In the genomic region with DNA sequence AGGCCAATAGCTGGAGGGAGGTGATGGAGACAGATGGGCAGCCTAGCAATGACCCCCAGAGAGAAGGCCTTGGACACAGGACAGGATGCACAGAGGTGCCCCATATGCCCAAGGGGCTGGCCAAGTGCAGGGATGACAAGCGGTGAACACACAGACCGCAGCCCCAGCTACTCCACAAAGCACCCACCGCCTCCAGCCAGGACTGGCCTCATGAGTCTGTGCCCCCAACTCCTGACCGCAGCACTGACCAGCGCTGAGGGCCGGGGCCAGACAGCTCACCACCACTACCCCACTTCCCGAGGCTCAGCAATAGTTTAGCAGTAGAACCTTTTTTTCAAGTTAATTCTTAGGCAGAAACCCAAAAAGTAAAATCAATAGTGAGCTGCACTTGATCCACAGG, we compare ENCODE assay signal across 17 cellular contexts. TPM values are rescaled to one million over a fixed set of nuclear protein-coding genes. Genes with fewer than 3 reads are reported as not detected.
DNase-seq lines count a peak whose midpoint lies in the region; ATAC-seq and TF ChIP-seq lines count a peak whose summit lies in the region.
"Had no signal": no experiment of that assay in that cellular context is flagged by ENCODE, and none has a peak within 500 bp of the region (broad histone marks: within the 10 kb centered on the region; RNA-seq: fewer than 3 reads in every experiment).

No MANE protein-coding gene starts in this region.

- no peak for TF ChIP-seq EP300 in sigmoid colon (IDR thresholded peaks at IDR 0.05)

- H3K4me1 ChIP-seq in ectodermal cell (ENCODE audit: control insufficient read depth, insufficient read depth, low read length) (peaks cover 30% of the 10 kb centered on the region), muscle layer of colon (ENCODE audit: insufficient read depth, low read length) (peaks cover 53% of the 10 kb centered on the region), sigmoid colon (peaks cover 0 to 75% (median 62%) of the 10 kb centered on the region in 4 donors)
- H3K4me1 ChIP-seq: A549 had no signal

- no peak for TF ChIP-seq POLR2A in sigmoid colon (IDR thresholded peaks at IDR 0.05)

- no peak overlapping the region for H3K4me3 ChIP-seq in AG04450 (ENCODE audit: low read depth, low read length)
- H3K4me3 ChIP-seq in ectodermal cell (ENCODE audit: insufficient read depth, low read depth, low read length) = no peak overlapping the region
- no peak overlapping the region for H3K4me3 ChIP-seq in muscle layer of colon (ENCODE audit: low read depth in 1 of 2, low read length in 2 of 2)
- H3K4me3 ChIP-seq in sigmoid colon = no peak overlapping the region
- H3K4me3 ChIP-seq: A549 had no signal

- no peak for ATAC-seq in HG02642 (IDR thresholded peaks at IDR 0.05; ENCODE audit: poor library complexity, unreplicated experiment)
- ATAC-seq in GM19324 (IDR thresholded peaks at IDR 0.05; ENCODE audit: low FRiP score, unreplicated experiment) = no peak
- ATAC-seq: A549, Panc1 had no signal

- peaks cover 3% of the 10 kb centered on the region; the same call in 1 of the 2 replicates for H3K9me3 ChIP-seq in AG04450 (ENCODE audit: control insufficient read depth, insufficient read depth, low read length)
- peaks cover 2% of the 10 kb centered on the region for H3K9me3 ChIP-seq in ectodermal cell (ENCODE audit: control insufficient read depth, low read length)
- peaks cover 2% of the 10 kb centered on the region for H3K9me3 ChIP-seq in muscle layer of colon (ENCODE audit: low read length)
- H3K9me3 ChIP-seq in sigmoid colon = peaks cover 0 to 6% (median under 1%) of the 10 kb centered on the region in 4 donors

- no peak for TF ChIP-seq CTCF in AG04450 (IDR thresholded peaks at IDR 0.05; ENCODE audit: low read depth, low read length)
- TF ChIP-seq CTCF in sigmoid colon (IDR thresholded peaks at IDR 0.05) = no peak

- POLR2A ChIA-PET in AG04450 (lab: Yijun Ruan, JAX) = no interaction called here

- H3K27ac ChIP-seq in AG04450 (ENCODE audit: low read depth, low read length) (peak overlapping the region; percentile 21), ectodermal cell (ENCODE audit: insufficient read depth, low read depth, low read length, poor library complexity, severe bottlenecking) (peak overlapping the region; percentile 37), muscle layer of colon (ENCODE audit: low read depth, low read length) (peak overlapping the region; percentile 65), sigmoid colon (peak overlapping the region; percentile 74 to 95 (median 78))
- H3K27ac ChIP-seq: A549, KMS-11 had no signal

- DNase-seq in AG04450 (ENCODE audit: low read depth, low spot score) = no peak
- no peak for DNase-seq in sigmoid colon
- no peak for DNase-seq in anterior cingulate cortex (lab: John Stamatoyannopoulos, UW)
- DNase-seq in NCI-H2227 (lab: John Stamatoyannopoulos, UW; ENCODE audit: unreplicated experiment) = no peak
- DNase-seq: COR-L47, EL, NCI-H1105, NCI-H1694 treated with DMSO at 0.1 percent for 48 hours, NCI-H82 had no signal

- WGBS in ectodermal cell, 2 experiments = 87 to 92% methylated on average over 7 of the region's 7 CpGs
- 96% methylated on average over 7 of the region's 7 CpGs for WGBS in sigmoid colon, 2 donors

- H3K9ac ChIP-seq in muscle layer of colon (ENCODE audit: low read length) = no peak overlapping the region
- H3K9ac ChIP-seq: KMS-11 had no signal

- H3K36me3 ChIP-seq in ectodermal cell (ENCODE audit: control insufficient read depth, insufficient read depth, low read length) (peaks cover 4% of the 10 kb centered on the region), muscle layer of colon (ENCODE audit: insufficient read depth, low read length) (no peaks in the 10 kb centered on the region), sigmoid colon (no peaks in the 10 kb centered on the region)

- intact Hi-C loops in sigmoid colon (cut with DNase I) = no loop called here

- H3K27me3 ChIP-seq in AG04450 (ENCODE audit: control insufficient read depth, insufficient read depth, low read length) (no peaks in the 10 kb centered on the region), ectodermal cell (ENCODE audit: control insufficient read depth, insufficient read depth, low read length, poor library complexity, severe bottlenecking) (no peaks in the 10 kb centered on the region), muscle layer of colon (ENCODE audit: control insufficient read depth in 1 of 2, insufficient read depth in 2 of 2, low read length in 2 of 2) (no peaks in the 10 kb centered on the region), sigmoid colon (no peaks in the 10 kb centered on the region)

- CTCF ChIA-PET in AG04450 (lab: Charles Lee) = interaction anchor here (2.4 to 3.5 kb wide), 2 partner anchors 10 to 19 kb away, joined by 7 to 20 read pairs; no protein-coding TSS in a partner anchor

RNA-seq across cellular contexts. Expression of a gene that starts 14.2 kb away (rescaled TPM):
- polyA plus RNA-seq in AG04450 (2011; rRNA removed) = 9.7 and 12.3 TPM in 2 replicates
- polyA minus RNA-seq in AG04450 (2011; rRNA and poly(A)+ RNA removed) = 18.2 and 21.7 TPM in 2 replicates
- 62.1 TPM for polyA plus RNA-seq in ectodermal cell (2013, experiment 1 of 4)
- polyA plus RNA-seq in ectodermal cell (2013, experiment 2 of 4) = 64.3 TPM
- 37.7 TPM for polyA plus RNA-seq in ectodermal cell (2013, experiment 3 of 4)
- polyA plus RNA-seq in ectodermal cell (2013, experiment 4 of 4) = 37.2 TPM
- 10 to 100 TPM; 51.4 to 81.7 (median 59.8) TPM for total RNA-seq in sigmoid colon
- 1 to 10 TPM in 2 of 3 donors, under 1 TPM in 1; 0.46 to 7.6 (median 1.2) TPM for polyA plus RNA-seq in sigmoid colon
- polyA plus RNA-seq: CD14-positive monocyte had no signal

Comparison
In these comparisons a context has a peak if more than half of its experiments do, and no peak if none do; other contexts are left out.
1. H3K27ac ChIP-seq: peak in every context shown above with its lines; median percentile 78 in sigmoid colon; 65 in muscle layer of colon; 37 in ectodermal cell; 21 in AG04450.